Comparison of ENCODE assay signal across 1 cellular context in the genomic region with DNA sequence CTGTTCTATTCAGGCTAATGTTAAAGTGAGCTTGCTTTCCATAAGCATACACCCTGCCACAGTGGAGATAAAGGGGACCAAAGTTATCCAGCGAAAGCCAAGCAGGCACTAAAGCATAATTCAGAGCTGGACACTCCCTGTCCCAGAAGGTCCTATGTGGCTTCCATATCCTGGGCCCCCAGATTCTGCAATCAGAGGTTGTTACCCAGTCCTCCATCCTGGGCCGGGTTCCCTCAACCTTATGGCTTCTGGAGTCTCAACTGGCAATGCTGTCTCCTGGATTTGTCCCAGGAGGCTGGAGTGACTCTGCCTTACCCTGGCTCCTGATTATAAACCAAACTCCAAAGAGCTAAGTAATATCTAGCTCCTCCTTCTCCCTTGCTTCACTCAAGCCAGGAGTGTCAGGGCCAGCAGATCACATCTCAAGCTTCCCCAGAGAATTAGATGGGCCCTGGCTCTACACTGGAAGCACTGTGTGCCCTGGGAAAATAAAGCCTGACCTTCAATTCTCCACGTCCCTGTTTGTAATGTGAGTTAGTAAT.
TF ChIP-seq lines count a peak whose summit lies in the region.

No MANE protein-coding gene starts in this region.

TF ChIP-seq in K562, 482 proteins besides CTCF, POLR2A, EP300 and RAD21:
- TF ChIP-seq CHD1 (IDR thresholded peaks at IDR 0.05; ENCODE audit: low read length) (no peak), SAP30 (IDR thresholded peaks at IDR 0.05; ENCODE audit: borderline replicate concordance, insufficient read depth, low read depth, low read length, poor library complexity, severe bottlenecking) (no peak), MCM3 (IDR thresholded peaks at IDR 0.05) (no peak), CEBPB (tag; IDR thresholded peaks at IDR 0.05) (no peak), JUN (IDR thresholded peaks at IDR 0.05; ENCODE audit: borderline replicate concordance, low read depth, low read length) (no peak), JUN (CRISPR knock-in tag; IDR thresholded peaks at IDR 0.05; ENCODE audit: borderline replicate concordance) (no peak), HLTF (IDR thresholded peaks at IDR 0.05) (no peak), BRD9 (IDR thresholded peaks at IDR 0.05; ENCODE audit: low read depth, partially characterized antibody) (no peak), NFE2 (IDR thresholded peaks at IDR 0.05; ENCODE audit: low read depth) (no peak), MED1 (CRISPR knock-in tag; IDR thresholded peaks at IDR 0.05; ENCODE audit: borderline replicate concordance) (no peak), STAT5A (IDR thresholded peaks at IDR 0.05; ENCODE audit: borderline replicate concordance, low read length) (no peak), NR3C1 (CRISPR knock-in tag; IDR thresholded peaks at IDR 0.05) (no peak)
- TF ChIP-seq, protein P1, sequence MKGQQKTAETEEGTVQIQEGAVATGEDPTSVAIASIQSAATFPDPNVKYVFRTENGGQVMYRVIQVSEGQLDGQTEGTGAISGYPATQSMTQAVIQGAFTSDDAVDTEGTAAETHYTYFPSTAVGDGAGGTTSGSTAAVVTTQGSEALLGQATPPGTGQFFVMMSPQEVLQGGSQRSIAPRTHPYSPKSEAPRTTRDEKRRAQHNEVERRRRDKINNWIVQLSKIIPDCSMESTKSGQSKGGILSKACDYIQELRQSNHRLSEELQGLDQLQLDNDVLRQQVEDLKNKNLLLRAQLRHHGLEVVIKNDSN (CRISPR knock-in tag; IDR thresholded peaks at IDR 0.05): no peak
- TF ChIP-seq, protein P2, sequence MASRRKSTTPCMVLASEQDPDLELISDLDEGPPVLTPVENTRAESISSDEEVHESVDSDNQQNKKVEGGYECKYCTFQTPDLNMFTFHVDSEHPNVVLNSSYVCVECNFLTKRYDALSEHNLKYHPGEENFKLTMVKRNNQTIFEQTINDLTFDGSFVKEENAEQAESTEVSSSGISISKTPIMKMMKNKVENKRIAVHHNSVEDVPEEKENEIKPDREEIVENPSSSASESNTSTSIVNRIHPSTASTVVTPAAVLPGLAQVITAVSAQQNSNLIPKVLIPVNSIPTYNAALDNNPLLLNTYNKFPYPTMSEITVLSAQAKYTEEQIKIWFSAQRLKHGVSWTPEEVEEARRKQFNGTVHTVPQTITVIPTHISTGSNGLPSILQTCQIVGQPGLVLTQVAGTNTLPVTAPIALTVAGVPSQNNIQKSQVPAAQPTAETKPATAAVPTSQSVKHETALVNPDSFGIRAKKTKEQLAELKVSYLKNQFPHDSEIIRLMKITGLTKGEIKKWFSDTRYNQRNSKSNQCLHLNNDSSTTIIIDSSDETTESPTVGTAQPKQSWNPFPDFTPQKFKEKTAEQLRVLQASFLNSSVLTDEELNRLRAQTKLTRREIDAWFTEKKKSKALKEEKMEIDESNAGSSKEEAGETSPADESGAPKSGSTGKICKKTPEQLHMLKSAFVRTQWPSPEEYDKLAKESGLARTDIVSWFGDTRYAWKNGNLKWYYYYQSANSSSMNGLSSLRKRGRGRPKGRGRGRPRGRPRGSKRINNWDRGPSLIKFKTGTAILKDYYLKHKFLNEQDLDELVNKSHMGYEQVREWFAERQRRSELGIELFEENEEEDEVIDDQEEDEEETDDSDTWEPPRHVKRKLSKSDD (conservative IDR thresholded peaks at IDR 0.05; ENCODE audit: low read length): no peak
- TF ChIP-seq, protein P3, sequence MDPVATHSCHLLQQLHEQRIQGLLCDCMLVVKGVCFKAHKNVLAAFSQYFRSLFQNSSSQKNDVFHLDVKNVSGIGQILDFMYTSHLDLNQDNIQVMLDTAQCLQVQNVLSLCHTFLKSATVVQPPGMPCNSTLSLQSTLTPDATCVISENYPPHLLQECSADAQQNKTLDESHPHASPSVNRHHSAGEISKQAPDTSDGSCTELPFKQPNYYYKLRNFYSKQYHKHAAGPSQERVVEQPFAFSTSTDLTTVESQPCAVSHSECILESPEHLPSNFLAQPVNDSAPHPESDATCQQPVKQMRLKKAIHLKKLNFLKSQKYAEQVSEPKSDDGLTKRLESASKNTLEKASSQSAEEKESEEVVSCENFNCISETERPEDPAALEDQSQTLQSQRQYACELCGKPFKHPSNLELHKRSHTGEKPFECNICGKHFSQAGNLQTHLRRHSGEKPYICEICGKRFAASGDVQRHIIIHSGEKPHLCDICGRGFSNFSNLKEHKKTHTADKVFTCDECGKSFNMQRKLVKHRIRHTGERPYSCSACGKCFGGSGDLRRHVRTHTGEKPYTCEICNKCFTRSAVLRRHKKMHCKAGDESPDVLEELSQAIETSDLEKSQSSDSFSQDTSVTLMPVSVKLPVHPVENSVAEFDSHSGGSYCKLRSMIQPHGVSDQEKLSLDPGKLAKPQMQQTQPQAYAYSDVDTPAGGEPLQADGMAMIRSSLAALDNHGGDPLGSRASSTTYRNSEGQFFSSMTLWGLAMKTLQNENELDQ (CRISPR knock-in tag; IDR thresholded peaks at IDR 0.05; ENCODE audit: borderline replicate concordance): no peak
TF ChIP-seq in K562: peak in this region for 0.
